ENCODE assay signal across 1 cellular context in the genomic region with DNA sequence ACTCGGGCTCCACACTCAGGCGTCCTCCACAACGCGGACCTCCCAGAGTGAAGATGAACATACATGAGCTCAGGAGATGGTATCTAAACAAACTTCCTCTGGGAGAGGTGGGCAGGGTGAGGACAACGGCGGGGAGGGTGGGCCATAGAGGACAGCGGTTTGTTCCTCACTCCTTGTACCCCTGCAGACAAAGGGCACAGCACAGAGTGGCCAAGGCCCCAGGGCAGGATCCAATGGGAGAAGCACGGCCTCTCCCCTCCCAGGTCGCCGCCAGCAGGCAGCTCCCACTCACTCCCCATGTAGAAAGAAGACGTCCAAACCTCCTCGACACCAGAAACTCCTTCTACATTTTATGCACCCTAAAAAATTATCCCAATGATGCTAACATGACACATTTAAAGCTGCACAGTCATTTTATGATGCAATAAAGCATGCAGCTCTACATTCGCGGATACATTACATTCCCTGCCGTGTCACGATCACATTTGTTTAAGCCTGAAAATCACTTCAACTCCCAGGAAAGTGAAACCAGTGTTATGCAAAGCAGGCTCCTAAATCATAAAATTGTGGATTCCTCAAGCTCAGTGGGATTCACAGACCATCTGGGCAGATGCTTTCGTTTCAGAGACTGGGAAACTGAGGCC.
TF ChIP-seq lines count a peak whose summit lies in the region.

No MANE protein-coding gene starts in this region.

TF ChIP-seq in WTC11, 78 proteins besides CTCF, POLR2A, EP300 and RAD21 (continued from another document):
- TF ChIP-seq, protein P1, sequence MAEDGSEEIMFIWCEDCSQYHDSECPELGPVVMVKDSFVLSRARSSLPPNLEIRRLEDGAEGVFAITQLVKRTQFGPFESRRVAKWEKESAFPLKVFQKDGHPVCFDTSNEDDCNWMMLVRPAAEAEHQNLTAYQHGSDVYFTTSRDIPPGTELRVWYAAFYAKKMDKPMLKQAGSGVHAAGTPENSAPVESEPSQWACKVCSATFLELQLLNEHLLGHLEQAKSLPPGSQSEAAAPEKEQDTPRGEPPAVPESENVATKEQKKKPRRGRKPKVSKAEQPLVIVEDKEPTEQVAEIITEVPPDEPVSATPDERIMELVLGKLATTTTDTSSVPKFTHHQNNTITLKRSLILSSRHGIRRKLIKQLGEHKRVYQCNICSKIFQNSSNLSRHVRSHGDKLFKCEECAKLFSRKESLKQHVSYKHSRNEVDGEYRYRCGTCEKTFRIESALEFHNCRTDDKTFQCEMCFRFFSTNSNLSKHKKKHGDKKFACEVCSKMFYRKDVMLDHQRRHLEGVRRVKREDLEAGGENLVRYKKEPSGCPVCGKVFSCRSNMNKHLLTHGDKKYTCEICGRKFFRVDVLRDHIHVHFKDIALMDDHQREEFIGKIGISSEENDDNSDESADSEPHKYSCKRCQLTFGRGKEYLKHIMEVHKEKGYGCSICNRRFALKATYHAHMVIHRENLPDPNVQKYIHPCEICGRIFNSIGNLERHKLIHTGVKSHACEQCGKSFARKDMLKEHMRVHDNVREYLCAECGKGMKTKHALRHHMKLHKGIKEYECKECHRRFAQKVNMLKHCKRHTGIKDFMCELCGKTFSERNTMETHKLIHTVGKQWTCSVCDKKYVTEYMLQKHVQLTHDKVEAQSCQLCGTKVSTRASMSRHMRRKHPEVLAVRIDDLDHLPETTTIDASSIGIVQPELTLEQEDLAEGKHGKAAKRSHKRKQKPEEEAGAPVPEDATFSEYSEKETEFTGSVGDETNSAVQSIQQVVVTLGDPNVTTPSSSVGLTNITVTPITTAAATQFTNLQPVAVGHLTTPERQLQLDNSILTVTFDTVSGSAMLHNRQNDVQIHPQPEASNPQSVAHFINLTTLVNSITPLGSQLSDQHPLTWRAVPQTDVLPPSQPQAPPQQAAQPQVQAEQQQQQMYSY (CRISPR knock-in tag; IDR thresholded peaks at IDR 0.05) = no peak
